ENCODE assay signal across 1 cellular context in genomic region chr19:1590641-1591397, GRCh38.
TF ChIP-seq lines count a peak whose summit lies in the region.

No MANE protein-coding gene starts in this region.

TF ChIP-seq in K562, 482 proteins besides CTCF, POLR2A, EP300 and RAD21 (continued from another document):
- TF ChIP-seq MNT (conservative IDR thresholded peaks at IDR 0.05) (peak in 1 of 2 experiments; percentile 12; a peak in 1 of 4 replicates), ZNF586 (CRISPR knock-in tag; conservative IDR thresholded peaks at IDR 0.05) (no peak), PRDM10 (IDR thresholded peaks at IDR 0.05; ENCODE audit: partially characterized antibody) (peak; percentile 77), FOXM1 (IDR thresholded peaks at IDR 0.05; ENCODE audit: low read depth) (no peak), FOXM1 (CRISPR knock-in tag; IDR thresholded peaks at IDR 0.05; ENCODE audit: low read depth) (0 out of 2 replicates have a peak, but pooled peaks have one; percentile 60), PPARD (CRISPR knock-in tag; IDR thresholded peaks at IDR 0.05) (no peak), THAP7 (CRISPR knock-in tag; IDR thresholded peaks at IDR 0.05) (0 out of 2 replicates have a peak, but pooled peaks have one; percentile 48), CTCFL (IDR thresholded peaks at IDR 0.05; ENCODE audit: borderline replicate concordance, insufficient read depth, low read depth, low read length, poor library complexity, severe bottlenecking) (peak; percentile 28), XRCC4 (IDR thresholded peaks at IDR 0.05; ENCODE audit: extremely low read depth, insufficient read depth, insufficient read length) (no peak), ZNF239 (CRISPR knock-in tag; IDR thresholded peaks at IDR 0.05) (no peak), MEF2A (IDR thresholded peaks at IDR 0.05; ENCODE audit: control insufficient read depth, low read depth, low read length) (no peak), ZFP1 (CRISPR knock-in tag; IDR thresholded peaks at IDR 0.05) (no peak)
